In the genomic region with DNA sequence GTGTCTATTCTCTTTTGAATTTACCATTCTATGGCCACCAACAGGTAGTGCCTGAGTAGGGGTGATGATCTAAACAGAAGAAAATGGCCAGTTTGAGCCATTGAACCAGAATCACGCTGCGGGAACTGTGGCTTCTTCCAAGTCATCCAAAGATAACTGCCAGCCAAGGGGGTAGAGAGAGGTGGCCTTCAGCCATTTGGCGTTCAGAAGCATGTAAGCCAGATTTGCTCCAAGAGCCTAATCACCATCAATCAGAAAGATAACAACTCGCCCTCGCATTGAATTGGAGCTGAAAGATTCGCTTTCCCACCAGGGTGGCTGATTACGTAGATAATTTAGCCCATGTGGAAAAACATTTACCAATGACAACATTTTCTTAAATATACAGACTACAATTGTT, we compare ENCODE assay signal across 26 cellular contexts.
"Had no signal": no experiment of that assay in that cellular context is flagged by ENCODE, and none has a peak within 500 bp of the region (broad histone marks: within the 10 kb centered on the region; RNA-seq: fewer than 3 reads in every experiment).

No MANE protein-coding gene starts in this region.

- H3K4me3 Mint-ChIP-seq: activated B cell treated with CpG ODN at 0.5 μM for 24 hours; activated CD4-positive, alpha-beta T cell treated with anti-CD3 and anti-CD28 coated beads for 36 hours; activated naive CD8-positive, alpha-beta T cell; activated T-cell treated with anti-CD3 and anti-CD28 coated beads, Interleukin-2, amount 50 U/mL, for 4 hours; stimulated activated effector memory CD8-positive, alpha-beta T cell treated with anti-CD3 and anti-CD28 coated beads, Interleukin-12 subunit alpha, Interleukin-12 subunit beta, amount 100 ng/mL, for 72 hours had no signal

- H3K9me3 ChIP-seq: adrenal gland, ascending aorta, gastroesophageal sphincter, mucosa of descending colon, right lobe of liver, suprapubic skin, tibial nerve had no signal

- H3K4me3 ChIP-seq: adrenal gland, ascending aorta, coronary artery, gastroesophageal sphincter, heart left ventricle, mucosa of descending colon, right lobe of liver, stomach, suprapubic skin, tibial nerve had no signal

- H3K27me3 ChIP-seq: adrenal gland, ascending aorta, gastroesophageal sphincter, heart left ventricle, right lobe of liver, stomach, suprapubic skin, tibial nerve had no signal

- H3K36me3 Mint-ChIP-seq: activated naive CD8-positive, alpha-beta T cell; stimulated activated effector memory CD8-positive, alpha-beta T cell treated with anti-CD3 and anti-CD28 coated beads, Interleukin-12 subunit alpha, Interleukin-12 subunit beta, amount 100 ng/mL, for 72 hours had no signal

- H3K4me1 Mint-ChIP-seq: activated B cell treated with CpG ODN at 0.5 μM for 24 hours; activated CD4-positive, alpha-beta T cell treated with anti-CD3 and anti-CD28 coated beads for 36 hours; stimulated activated effector memory CD8-positive, alpha-beta T cell treated with anti-CD3 and anti-CD28 coated beads, Interleukin-12 subunit alpha, Interleukin-12 subunit beta, amount 100 ng/mL, for 72 hours had no signal

- H3K36me3 ChIP-seq: adrenal gland, ascending aorta, gastroesophageal sphincter, heart left ventricle, right lobe of liver, stomach, suprapubic skin, tibial nerve had no signal

- H3K27ac ChIP-seq: adrenal gland, ascending aorta, coronary artery, epithelial cell of prostate, gastroesophageal sphincter, heart left ventricle, right lobe of liver, stomach, suprapubic skin, tibial nerve had no signal

- H3K27me3 Mint-ChIP-seq: activated B cell treated with CpG ODN at 0.5 μM for 24 hours; activated CD4-positive, alpha-beta T cell treated with anti-CD3 and anti-CD28 coated beads for 36 hours; activated naive CD8-positive, alpha-beta T cell had no signal

- H3K4me1 ChIP-seq: adrenal gland, ascending aorta, gastroesophageal sphincter, heart left ventricle, right lobe of liver, stomach, suprapubic skin, tibial nerve had no signal

- H3K9me3 Mint-ChIP-seq: activated B cell treated with CpG ODN at 0.5 μM for 24 hours; activated T-cell treated with anti-CD3 and anti-CD28 coated beads, Interleukin-2, amount 50 U/mL, for 4 hours; activated T-helper 2 cell treated with anti-CD3 and anti-CD28 coated beads, Interferon-gamma antibody, Interleukin-2, Interleukin-4, amounts not matched to agents 10 μg/mL and 5 μg/mL and 100 μg/mL, durations not matched to agents 14 hours and 24 hours and 36 hours had no signal

- DNase-seq: activated B cell treated with CpG ODN at 0.5 μM for 24 hours; activated CD4-positive, alpha-beta T cell treated with anti-CD3 and anti-CD28 coated beads for 36 hours; activated CD4-positive, alpha-beta T cell treated with anti-CD3 and anti-CD28 coated beads, Interleukin-2, amount 50 U/mL, for 4 hours; activated CD8-positive, alpha-beta memory T cell treated with anti-CD3 and anti-CD28 coated beads for 24 hours; activated CD8-positive, alpha-beta memory T cell treated with anti-CD3 and anti-CD28 coated beads, Interleukin-2, amount 50 U/mL, for 4 hours; activated naive CD4-positive, alpha-beta T cell; activated T-cell treated with anti-CD3 and anti-CD28 coated beads, Interleukin-2, amount 50 U/mL, for 4 hours; adrenal gland; central memory CD4-positive, alpha-beta T cell; heart left ventricle; mesenchymal stem cell; mucosa of descending colon; occipital lobe; right lobe of liver; small intestine; stimulated activated CD4-positive, alpha-beta T cell treated with anti-CD3 and anti-CD28 coated beads, Interleukin-2, amount 100 ng/mL, for 24 hours; stomach had no signal

- H3K27ac Mint-ChIP-seq: activated B cell treated with CpG ODN at 0.5 μM for 24 hours; activated CD4-positive, alpha-beta T cell treated with anti-CD3 and anti-CD28 coated beads for 36 hours; activated naive CD8-positive, alpha-beta T cell; activated T-helper 2 cell treated with anti-CD3 and anti-CD28 coated beads, Interferon-gamma antibody, Interleukin-2, Interleukin-4, amounts not matched to agents 10 μg/mL and 5 μg/mL and 100 μg/mL, durations not matched to agents 14 hours and 24 hours and 36 hours; stimulated activated effector memory CD8-positive, alpha-beta T cell treated with anti-CD3 and anti-CD28 coated beads, Interleukin-12 subunit alpha, Interleukin-12 subunit beta, amount 100 ng/mL, for 72 hours had no signal
